In the genomic region with DNA sequence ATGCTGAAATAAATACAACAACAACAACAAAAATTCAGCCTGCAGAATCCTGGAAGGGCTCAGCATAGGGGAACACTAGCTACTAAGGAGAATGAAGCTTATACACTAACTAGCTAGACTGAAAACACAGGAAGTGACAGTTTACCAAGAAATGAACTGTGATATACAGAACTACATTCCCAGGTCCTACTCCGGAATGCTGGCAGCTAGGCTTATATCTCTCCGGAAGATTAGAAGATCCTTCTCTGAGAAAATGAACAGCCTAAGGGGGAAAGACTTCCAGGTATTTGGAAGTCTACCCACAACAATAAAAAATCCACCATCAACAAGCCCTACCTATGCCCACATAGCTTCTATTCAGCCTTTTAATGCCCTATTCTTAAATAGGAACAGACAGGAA, we compare ENCODE assay signal across 16 cellular contexts. TPM values are rescaled to one million over a fixed set of nuclear protein-coding genes. Genes with fewer than 3 reads are reported as not detected.
DNase-seq lines count a peak whose midpoint lies in the region; ATAC-seq, FAIRE-seq and TF ChIP-seq lines count a peak whose summit lies in the region.
"Had no signal": no experiment of that assay in that cellular context is flagged by ENCODE, and none has a peak within 500 bp of the region (broad histone marks: within the 10 kb centered on the region; RNA-seq: fewer than 3 reads in every experiment).

No MANE protein-coding gene starts in this region.

- no peaks in the 10 kb centered on the region for H3K9me3 ChIP-seq in HepG2 (ENCODE audit: low read length)
- no peaks in the 10 kb centered on the region for H3K9me3 ChIP-seq in right lobe of liver
- no peaks in the 10 kb centered on the region for H3K9me3 ChIP-seq in tibial artery
- H3K9me3 ChIP-seq: gastroesophageal sphincter had no signal

- in situ Hi-C loops in HepG2 (cut with HindIII; ENCODE audit: extremely low pct_ligation_motif_present, low pct_unique_long_range_greater_than_20kb): no loop called here

- TF ChIP-seq RAD21 in HepG2 (CRISPR knock-in tag; IDR thresholded peaks at IDR 0.05): no peak

- TF ChIP-seq EP300 in HepG2 (IDR thresholded peaks at IDR 0.05; ENCODE audit: low read depth in 2 of 2, low read length in 2 of 2) (no peak), HepG2 (CRISPR knock-in tag; IDR thresholded peaks at IDR 0.05; ENCODE audit: borderline replicate concordance) (no peak)

- DNase-seq in HepG2 (ENCODE audit: low spot score) (peak; percentile 12), right lobe of liver (no peak), amniotic epithelial cell (ENCODE audit: low read depth) (peak; percentile 72), iris pigment epithelial cell (ENCODE audit: low read depth) (peak; percentile 73), KG1 (lab: John Stamatoyannopoulos, UW) (no peak), tibial artery (no peak), GDM1 (lab: John Stamatoyannopoulos, UW) (no peak)
- DNase-seq: activated CD4-positive, alpha-beta T cell treated with anti-CD3 and anti-CD28 coated beads for 1 hour; DMS53; naive B cell; NCI-H2029 treated with DMSO at 0.1 percent for 48 hours; NCI-H510A; stimulated activated CD4-positive, alpha-beta T cell treated with anti-CD3 and anti-CD28 coated beads, Interleukin-15, amount 100 ng/mL, for 24 hours; stimulated activated naive CD4-positive, alpha-beta T cell had no signal

- H4K20me1 ChIP-seq in HepG2 (ENCODE audit: insufficient read depth, low read length): no peaks in the 10 kb centered on the region

- H3K4me3 ChIP-seq in HepG2 (replicated peaks in 1 of 3; ENCODE audit: insufficient read depth in 1 of 3, low read depth in 2 of 3, low read length in 3 of 3) (no peak overlapping the region; a peak in 1 of 6 replicates), right lobe of liver (no peak overlapping the region), tibial artery (no peak overlapping the region)
- H3K4me3 ChIP-seq: gastroesophageal sphincter had no signal

- POLR2A ChIA-PET in HepG2 (lab: Yijun Ruan, JAX): interaction anchor here (0.7 to 1.8 kb wide), 3 partner anchors 10 to 64 kb away, joined by 3 to 10 read pairs (median 3); no protein-coding TSS in a partner anchor

- 43% methylated on average over 2 of the region's 2 CpGs for WGBS in HepG2 (ENCODE audit: low lambda C conversion rate)
- 72% methylated on average over 2 of the region's 2 CpGs for WGBS in right lobe of liver (ENCODE audit: insufficient coverage, low coverage, low lambda C conversion rate, missing lambda C conversion rate)

- ATAC-seq in HepG2: no peak
- ATAC-seq in right lobe of liver: no peak
- no peak for ATAC-seq in GM21367 (IDR thresholded peaks at IDR 0.05; ENCODE audit: unreplicated experiment)
- ATAC-seq: gastroesophageal sphincter had no signal

- TF ChIP-seq CTCF in HepG2 (CRISPR knock-in tag; IDR thresholded peaks at IDR 0.05) (no peak), right lobe of liver (IDR thresholded peaks at IDR 0.05) (no peak), tibial artery (IDR thresholded peaks at IDR 0.05) (no peak)

- H3K79me2 ChIP-seq in HepG2 (ENCODE audit: insufficient read depth, low read length): no peaks in the 10 kb centered on the region

- TF ChIP-seq POLR2A in HepG2 (IDR thresholded peaks at IDR 0.05; ENCODE audit: insufficient read depth in 1 of 2, low read depth in 2 of 2, low read length in 2 of 2) (no peak), right lobe of liver (IDR thresholded peaks at IDR 0.05) (no peak)

- peak overlapping the region; percentile 78 for H3K27ac ChIP-seq in HepG2 (ENCODE audit: extremely low read length, insufficient read depth, low read length)
- no peak overlapping the region for H3K27ac ChIP-seq in right lobe of liver
- no peak overlapping the region for H3K27ac ChIP-seq in tibial artery
- H3K27ac ChIP-seq: gastroesophageal sphincter had no signal

- intact Hi-C loops in HepG2 (cut with micrococcal nuclease; ENCODE audit: unreplicated experiment): loop anchor here (2.0 kb wide), 1 partner anchor 57 kb away; no protein-coding TSS in a partner anchor
- intact Hi-C loops in right lobe of liver (cut with DNase I): no loop called here
- intact Hi-C loops in tibial artery (cut with DNase I; ENCODE audit: low total_unique reads): no loop called here

- H3K4me1 ChIP-seq in HepG2 (ENCODE audit: insufficient read depth, low read length) (peaks cover 82% of the 10 kb centered on the region), right lobe of liver (peaks cover 0 to 8% (median 0%) of the 10 kb centered on the region in 4 donors), tibial artery (no peaks in the 10 kb centered on the region)
- H3K4me1 ChIP-seq: gastroesophageal sphincter had no signal

- no peak overlapping the region for H3K9ac ChIP-seq in HepG2 (ENCODE audit: insufficient read depth, low read depth, low read length)

- H3K27me3 ChIP-seq in HepG2 (ENCODE audit: control insufficient read depth in 1 of 2, insufficient read depth in 2 of 2, low read length in 2 of 2): no peaks in the 10 kb centered on the region
- H3K27me3 ChIP-seq in right lobe of liver: no peaks in the 10 kb centered on the region
- no peaks in the 10 kb centered on the region for H3K27me3 ChIP-seq in tibial artery
- H3K27me3 ChIP-seq: gastroesophageal sphincter had no signal

- no peak overlapping the region for H2AFZ ChIP-seq in HepG2 (ENCODE audit: low read length)

- H3K36me3 ChIP-seq in HepG2 (replicated peaks in 1 of 2; ENCODE audit: control insufficient read depth in 1 of 2, insufficient read depth in 2 of 2, low read length in 2 of 2) (no peaks in the 10 kb centered on the region), right lobe of liver (no peaks in the 10 kb centered on the region), tibial artery (no peaks in the 10 kb centered on the region)
- H3K36me3 ChIP-seq: gastroesophageal sphincter had no signal

- H3K4me2 ChIP-seq in HepG2 (ENCODE audit: low read depth, low read length): peak overlapping the region; percentile 50

- FAIRE-seq in HepG2 (lab: Jason Lieb, UNC): no peak

- CTCF ChIA-PET in HepG2 (lab: Yijun Ruan, JAX; ENCODE audit: low intra/inter-chr PET ratio, low total read pairs): no interaction called here

- BruUV-seq in HepG2 (replicated peaks; lab: Mats Ljungman, UMichigan): no TSS peak

TF ChIP-seq in HepG2, 621 proteins besides CTCF, POLR2A, EP300 and RAD21 (continues in another document):
- TF ChIP-seq ZNF34 (CRISPR knock-in tag; IDR thresholded peaks at IDR 0.05; ENCODE audit: borderline replicate concordance) (no peak), BRCA1 (CRISPR knock-in tag; IDR thresholded peaks at IDR 0.05) (no peak), ISL2 (CRISPR knock-in tag; IDR thresholded peaks at IDR 0.05) (0 out of 2 replicates have a peak, but pooled peaks have one; percentile 26), HDAC2 (CRISPR knock-in tag; IDR thresholded peaks at IDR 0.05) (no peak), ETV5 (CRISPR knock-in tag; IDR thresholded peaks at IDR 0.05; ENCODE audit: borderline replicate concordance) (peak; percentile 51; the same call in 1 of the 2 replicates), ZBTB42 (CRISPR knock-in tag; IDR thresholded peaks at IDR 0.05) (no peak), ZC3H4 (CRISPR knock-in tag; IDR thresholded peaks at IDR 0.05; ENCODE audit: borderline replicate concordance) (no peak), RBM39 (IDR thresholded peaks at IDR 0.05; ENCODE audit: low read depth, low read length, poor library complexity, severe bottlenecking) (no peak), MED1 (CRISPR knock-in tag; IDR thresholded peaks at IDR 0.05) (0 out of 2 replicates have a peak, but pooled peaks have one; percentile 33)
- TF ChIP-seq, protein P1, sequence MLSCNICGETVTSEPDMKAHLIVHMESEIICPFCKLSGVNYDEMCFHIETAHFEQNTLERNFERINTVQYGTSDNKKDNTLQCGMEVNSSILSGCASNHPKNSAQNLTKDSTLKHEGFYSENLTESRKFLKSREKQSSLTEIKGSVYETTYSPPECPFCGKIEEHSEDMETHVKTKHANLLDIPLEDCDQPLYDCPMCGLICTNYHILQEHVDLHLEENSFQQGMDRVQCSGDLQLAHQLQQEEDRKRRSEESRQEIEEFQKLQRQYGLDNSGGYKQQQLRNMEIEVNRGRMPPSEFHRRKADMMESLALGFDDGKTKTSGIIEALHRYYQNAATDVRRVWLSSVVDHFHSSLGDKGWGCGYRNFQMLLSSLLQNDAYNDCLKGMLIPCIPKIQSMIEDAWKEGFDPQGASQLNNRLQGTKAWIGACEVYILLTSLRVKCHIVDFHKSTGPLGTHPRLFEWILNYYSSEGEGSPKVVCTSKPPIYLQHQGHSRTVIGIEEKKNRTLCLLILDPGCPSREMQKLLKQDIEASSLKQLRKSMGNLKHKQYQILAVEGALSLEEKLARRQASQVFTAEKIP (CRISPR knock-in tag; IDR thresholded peaks at IDR 0.05; ENCODE audit: borderline replicate concordance): no peak

RNA-seq across cellular contexts. Expression of a gene that starts 31.0 kb away (rescaled TPM):
- total RNA-seq in HepG2 (2016; rRNA removed; fragmentation: Illumina TruSeq; extraction: Trizol) (34.3 and 37.9 TPM in 2 replicates), right lobe of liver (1 to 10 TPM; 1.8 to 3.6 (median 2.1) TPM)
- total RNA-seq in HepG2 (2016; cell fraction: cytosol; rRNA removed; fragmentation: Illumina TruSeq; extraction: Trizol; ENCODE audit: low read depth): 10.7 and 11.6 TPM in 2 replicates
- total RNA-seq in HepG2 (2016; cell fraction: insoluble cytoplasmic fraction; rRNA removed; fragmentation: Illumina TruSeq; extraction: Trizol): 35.1 and 40.9 TPM in 2 replicates
- total RNA-seq in HepG2 (2016; cell fraction: membrane; rRNA removed; fragmentation: Illumina TruSeq; extraction: Trizol): 18.2 and 19.0 TPM in 2 replicates
- 16.1 and 19.6 TPM in 2 replicates for total RNA-seq in HepG2 (2016; cell fraction: nucleus; rRNA removed; fragmentation: Illumina TruSeq; extraction: Trizol)
- polyA plus RNA-seq in HepG2 (2011; rRNA removed): 3.2 and 7.6 TPM in 2 replicates
- polyA plus RNA-seq in HepG2 (2011; cell fraction: cytosol; rRNA removed): 3.7 and 5.9 TPM in 2 replicates
- 2.3 and 2.6 TPM in 2 replicates for polyA plus RNA-seq in HepG2 (2011; cell fraction: nucleus; rRNA removed)
- polyA plus RNA-seq in HepG2 (2012): 7.7 and 20.2 TPM in 2 replicates
- polyA plus RNA-seq in HepG2 (2016; cell fraction: cytosol; fragmentation: Illumina TruSeq; extraction: Trizol; ENCODE audit: low read depth): 7.5 and 10.1 TPM in 2 replicates
- polyA plus RNA-seq in HepG2 (2016; cell fraction: insoluble cytoplasmic fraction; fragmentation: Illumina TruSeq; extraction: Trizol; ENCODE audit: low read depth): 54.7 and 54.9 TPM in 2 replicates
- 14.2 and 15.6 TPM in 2 replicates for polyA plus RNA-seq in HepG2 (2016; cell fraction: membrane; fragmentation: Illumina TruSeq; extraction: Trizol; ENCODE audit: low read depth)
- polyA plus RNA-seq in HepG2 (2016; cell fraction: nucleus; fragmentation: Illumina TruSeq; extraction: Trizol; ENCODE audit: insufficient read depth, low read depth): 22.5 and 25.2 TPM in 2 replicates
- 6.1 and 10.4 TPM in 2 replicates for polyA minus RNA-seq in HepG2 (2011; rRNA and poly(A)+ RNA removed; ENCODE audit: low replicate concordance)
- polyA minus RNA-seq in HepG2 (2011; cell fraction: cytosol; rRNA and poly(A)+ RNA removed): 3.0 and 3.5 TPM in 2 replicates
- 15.7 and 17.0 TPM in 2 replicates for polyA minus RNA-seq in HepG2 (2011; cell fraction: nucleus; rRNA and poly(A)+ RNA removed)

Comparison
In these comparisons a context has a peak if more than half of its experiments do, and no peak if none do; other contexts are left out.
1. DNase-seq: peak in HepG2 (single experiment), amniotic epithelial cell (single experiment) and iris pigment epithelial cell (single experiment); none in right lobe of liver (0 of 3), KG1 (single experiment), tibial artery (0 of 2) and GDM1 (single experiment).